In the genomic region with DNA sequence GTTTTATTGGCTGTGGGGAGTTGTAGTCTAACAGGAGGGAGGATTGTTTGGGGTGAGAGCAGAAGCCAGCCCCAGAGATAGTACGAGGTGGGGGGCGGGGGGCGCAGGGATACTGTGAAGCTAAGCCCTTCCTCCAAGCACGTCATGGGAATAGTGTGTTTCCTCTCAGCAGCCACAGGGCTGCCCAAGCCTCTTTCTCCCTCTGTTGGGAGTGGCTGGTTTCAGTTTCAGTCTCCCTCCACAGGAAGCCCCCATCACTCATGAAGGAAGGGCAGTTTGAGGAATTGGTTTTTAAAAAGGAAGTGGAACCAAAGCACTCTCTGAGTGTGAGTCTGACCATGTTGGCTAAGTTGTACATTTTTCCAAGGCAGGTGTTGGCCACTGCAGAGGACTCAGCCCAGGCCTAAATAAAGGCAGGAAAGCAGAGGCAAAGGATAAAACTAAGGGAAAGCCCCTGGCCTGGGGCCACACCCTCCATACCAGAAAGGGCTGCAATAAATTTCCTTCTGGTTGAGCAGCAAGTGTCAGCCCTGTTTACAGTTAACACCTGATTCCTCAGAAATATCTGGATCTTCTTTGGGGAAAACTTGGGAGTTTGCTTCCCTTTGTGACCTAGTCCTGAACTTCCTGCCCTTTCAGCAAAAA, we compare ENCODE assay signal across 8 cellular contexts. TPM values are rescaled to one million over a fixed set of nuclear protein-coding genes. Genes with fewer than 3 reads are reported as not detected.
A peak's percentile ranks its signal among the peaks of the same experiment; 100 is the strongest.
DNase-seq lines count a peak whose midpoint lies in the region; ATAC-seq and TF ChIP-seq lines count a peak whose summit lies in the region.

No MANE protein-coding gene starts in this region.

- TF ChIP-seq EP300 in transverse colon (IDR thresholded peaks at IDR 0.05; ENCODE audit: low read depth) = no peak

- peak overlapping the region; percentile 46 for H3K4me2 ChIP-seq in KMS-11

- DNase-seq in AG10803 (ENCODE audit: low read depth) = peak; percentile 58
- DNase-seq in activated B cell treated with CpG ODN at 0.5 μM for 24 hours = peak; percentile 62
- peak; percentile 60 for DNase-seq in endothelial cell (ENCODE audit: low spot score)
- DNase-seq in transverse colon = peak; percentile 76
- no peak for DNase-seq in NCI-H774 (lab: John Stamatoyannopoulos, UW)

- peaks cover 88% of the 10 kb centered on the region for H3K4me1 Mint-ChIP-seq in activated B cell treated with CpG ODN at 0.5 μM for 24 hours
- H3K4me1 Mint-ChIP-seq in endothelial cell (ENCODE audit: unreplicated experiment) = peaks cover 73% of the 10 kb centered on the region

- no peaks in the 10 kb centered on the region for H3K27me3 Mint-ChIP-seq in activated B cell treated with CpG ODN at 0.5 μM for 24 hours
- H3K27me3 Mint-ChIP-seq in endothelial cell (ENCODE audit: unreplicated experiment) = peaks cover 34% of the 10 kb centered on the region

- H3K36me3 Mint-ChIP-seq in activated B cell treated with CpG ODN at 0.5 μM for 24 hours (ENCODE audit: low read depth) (peaks cover 22% of the 10 kb centered on the region), endothelial cell (ENCODE audit: low read depth, unreplicated experiment) (peaks cover 28% of the 10 kb centered on the region)

- POLR2A ChIA-PET in activated B cell treated with CpG ODN at 0.5 μM for 24 hours (lab: Charles Lee) = interaction anchor here (0.6 to 3.3 kb wide), 6 partner anchors 8 to 169 kb away, joined by 3 to 14 read pairs (median 4); no protein-coding TSS in a partner anchor

- H3K4me3 ChIP-seq in AG10803 (ENCODE audit: low read length) = no peak overlapping the region; the same call in 1 of the 2 replicates
- no peak overlapping the region for H3K4me3 ChIP-seq in KMS-11 (IDR thresholded peaks at IDR 0.05; ENCODE audit: insufficient read depth, low read depth, low read length)
- H3K4me3 ChIP-seq in muscle layer of colon (ENCODE audit: low read depth in 1 of 2, low read length in 2 of 2) = no peak overlapping the region
- no peak overlapping the region for H3K4me3 ChIP-seq in transverse colon

- H3K4me1 ChIP-seq in KMS-11 (ENCODE audit: low read depth, poor library complexity, severe bottlenecking) (peaks cover 36% of the 10 kb centered on the region), muscle layer of colon (ENCODE audit: insufficient read depth, low read length) (peaks cover 40% of the 10 kb centered on the region), transverse colon (peaks cover 47 to 74% (median 56%) of the 10 kb centered on the region in 4 donors)

- H3K27me3 ChIP-seq in KMS-11 (ENCODE audit: insufficient read depth, low read depth) (no peaks in the 10 kb centered on the region), muscle layer of colon (ENCODE audit: control insufficient read depth in 1 of 2, insufficient read depth in 2 of 2, low read length in 2 of 2) (no peaks in the 10 kb centered on the region), transverse colon (no peaks in the 10 kb centered on the region)

- H3K27ac ChIP-seq in KMS-11 (peak overlapping the region; percentile 12; the same call in 1 of the 2 replicates), muscle layer of colon (ENCODE audit: low read depth, low read length) (peak overlapping the region; percentile 42), transverse colon (peak overlapping the region; percentile 89 to 92 (median 91))

- H3K27ac Mint-ChIP-seq in activated B cell treated with CpG ODN at 0.5 μM for 24 hours (peak overlapping the region; percentile 89), endothelial cell (ENCODE audit: unreplicated experiment) (peak overlapping the region; percentile 97)

- H3K79me2 ChIP-seq in KMS-11 (ENCODE audit: insufficient read depth, low read depth) = peaks cover 15% of the 10 kb centered on the region

- peak; percentile 39 for ATAC-seq in GM19467 (IDR thresholded peaks at IDR 0.05; ENCODE audit: unreplicated experiment)
- peak; percentile 63 for ATAC-seq in activated B cell treated with CpG ODN at 0.5 μM for 24 hours (ENCODE audit: low read depth)

- 5% methylated on average over 4 of the region's 4 CpGs; no CpG with 5 or more reads in 1 of the 2 donors for WGBS in transverse colon (ENCODE audit: low coverage in 1 of 2), 2 donors

- H3K9ac ChIP-seq in KMS-11 (no peak overlapping the region), muscle layer of colon (ENCODE audit: low read length) (no peak overlapping the region)

- H3K9me3 Mint-ChIP-seq in activated B cell treated with CpG ODN at 0.5 μM for 24 hours = no peaks in the 10 kb centered on the region
- H3K9me3 Mint-ChIP-seq in endothelial cell (ENCODE audit: unreplicated experiment) = no peaks in the 10 kb centered on the region

- in situ Hi-C loops in transverse colon (cut with MboI; ENCODE audit: low pct_ligation_motif_present in 1 of 4, low pct_unique_long_range_greater_than_20kb in 1 of 4, low sequenced_read_pairs in 3 of 4) = loop anchor here in 1 of 4 donors (25.0 kb wide), 1 partner anchor 162 kb away; the partner anchor contains the start of gene DBN1

- H3K4me3 Mint-ChIP-seq in activated B cell treated with CpG ODN at 0.5 μM for 24 hours = peak overlapping the region; percentile 90
- H3K4me3 Mint-ChIP-seq in endothelial cell (ENCODE audit: unreplicated experiment) = no peak overlapping the region

- intact Hi-C loops in activated B cell treated with CpG ODN at 0.5 μM for 24 hours (cut with micrococcal nuclease) (loop anchor here (1.0 to 5.0 kb wide), 5 partner anchors 186 to 913 kb away; partner anchors contain the start of genes HIGD2A, NOP16, RNF44 and UIMC1), transverse colon (cut with DNase I; ENCODE audit: low total_unique reads) (no loop called here)

- no peak overlapping the region for H2AFZ ChIP-seq in KMS-11 (ENCODE audit: low read depth)

- H4K20me1 ChIP-seq in KMS-11 (ENCODE audit: insufficient read depth) = no peaks in the 10 kb centered on the region

- H3K9me3 ChIP-seq in muscle layer of colon (ENCODE audit: low read length) = no peaks in the 10 kb centered on the region
- no peaks in the 10 kb centered on the region for H3K9me3 ChIP-seq in transverse colon

- CTCF ChIA-PET in activated B cell treated with CpG ODN at 0.5 μM for 24 hours (lab: Charles Lee) = interaction anchor here (1.0 to 3.4 kb wide), 5 partner anchors 9 to 188 kb away, joined by 3 to 10 read pairs (median 4); no protein-coding TSS in a partner anchor

- H3K36me3 ChIP-seq in KMS-11 (ENCODE audit: insufficient read depth) (no peaks in the 10 kb centered on the region), muscle layer of colon (ENCODE audit: insufficient read depth, low read length) (peaks cover 23% of the 10 kb centered on the region), transverse colon (peaks cover 0 to 2% (median under 1%) of the 10 kb centered on the region in 4 donors)

- no peak for TF ChIP-seq POLR2A in transverse colon (IDR thresholded peaks at IDR 0.05)

- TF ChIP-seq CTCF in AG10803 (conservative IDR thresholded peaks at IDR 0.05; ENCODE audit: low read length) (peak; percentile 25; the same call in 1 of the 2 replicates), KMS-11 (conservative IDR thresholded peaks at IDR 0.05; ENCODE audit: low read depth, low read length) (no peak), activated B cell treated with CpG ODN at 0.5 μM for 24 hours (IDR thresholded peaks at IDR 0.05) (no peak), endothelial cell (IDR thresholded peaks at IDR 0.05; ENCODE audit: unreplicated experiment) (peak; percentile 16), transverse colon (IDR thresholded peaks at IDR 0.05) (peak in 2 of 5 experiments; percentile 19 to 21)

RNA-seq across cellular contexts. Expression of gene RAB24, which starts 3.2 kb away (rescaled TPM):
- 35.6 and 36.3 TPM in 2 replicates for total RNA-seq in activated B cell treated with CpG ODN at 0.5 μM for 24 hours
- total RNA-seq in endothelial cell (ENCODE audit: unreplicated experiment) = 15.9 TPM
- total RNA-seq in transverse colon = 10 to 100 TPM; 38.2 to 68.1 (median 51.8) TPM

RNA-seq across cellular contexts. Expression of gene PRELID1, which starts 3.2 kb away (rescaled TPM):
- total RNA-seq in activated B cell treated with CpG ODN at 0.5 μM for 24 hours = 141 and 160 TPM in 2 replicates
- total RNA-seq in endothelial cell (ENCODE audit: unreplicated experiment) = 198 TPM
- total RNA-seq in transverse colon = 100 to 1,000 TPM in 3 of 4 donors, 10 to 100 TPM in 1; 52.1 to 192 (median 142) TPM

RNA-seq across cellular contexts. Expression of gene MXD3, which starts 11.3 kb away (rescaled TPM):
- total RNA-seq in activated B cell treated with CpG ODN at 0.5 μM for 24 hours = 7.6 and 9.1 TPM in 2 replicates
- total RNA-seq in endothelial cell (ENCODE audit: unreplicated experiment) = 6.4 TPM
- total RNA-seq in transverse colon = 100 to 1,000 TPM in 1 of 4 donors, 10 to 100 TPM in 3; 10.8 to 257 (median 21.7) TPM

RNA-seq across cellular contexts. Expression of gene LMAN2, which starts 51.1 kb away (rescaled TPM):
- total RNA-seq in activated B cell treated with CpG ODN at 0.5 μM for 24 hours = 88.0 and 89.7 TPM in 2 replicates
- total RNA-seq in endothelial cell (ENCODE audit: unreplicated experiment) = 137 TPM
- total RNA-seq in transverse colon = 100 to 1,000 TPM; 236 to 322 (median 293) TPM

RNA-seq across cellular contexts. Expression of gene RGS14, which starts 57.4 kb away (rescaled TPM):
- total RNA-seq in activated B cell treated with CpG ODN at 0.5 μM for 24 hours (50.6 and 58.3 TPM in 2 replicates), endothelial cell (ENCODE audit: unreplicated experiment) (21.8 TPM), transverse colon (10 to 100 TPM; 16.5 to 49.6 (median 24.4) TPM)

Comparison
In these comparisons a context has a peak if more than half of its experiments do, and no peak if none do; other contexts are left out.
1. CTCF ChIP-seq: peak in AG10803 (single experiment) and endothelial cell (single experiment); none in KMS-11 (single experiment) and activated B cell treated with CpG ODN at 0.5 μM for 24 hours (single experiment).
2. H3K27ac ChIP-seq: peak in every context shown above with its lines; median percentile 91 in transverse colon; 42 in muscle layer of colon; 12 in KMS-11.